In genomic region chr1:117672756-117673155, GRCh38 we compare ENCODE assay signal across 14 cellular contexts.
DNase-seq lines count a peak whose midpoint lies in the region; ATAC-seq and TF ChIP-seq lines count a peak whose summit lies in the region.
"Had no signal": no experiment of that assay in that cellular context is flagged by ENCODE, and none has a peak within 500 bp of the region (broad histone marks: within the 10 kb centered on the region; RNA-seq: fewer than 3 reads in every experiment).

No MANE protein-coding gene starts in this region.

- H3K9me3 ChIP-seq in heart left ventricle (no peaks in the 10 kb centered on the region), MG63 (no peaks in the 10 kb centered on the region)

- H3K4me3 Mint-ChIP-seq in GM23338, result no peak overlapping the region
- H3K4me3 Mint-ChIP-seq in central memory CD8-positive, alpha-beta T cell, result no peak overlapping the region
- no peak overlapping the region for H3K4me3 Mint-ChIP-seq in neural crest cell
- no peak overlapping the region for H3K4me3 Mint-ChIP-seq in activated T-helper 1 cell treated with anti-CD3 and anti-CD28 coated beads, Interleukin-12 subunit alpha, Interleukin-12 subunit beta, Interleukin-2, Interleukin-4 antibody, amounts not matched to agents 30 ng/mL and 10 ng/mL and 1 ng/mL, durations not matched to agents 14 hours and 24 hours and 36 hours

- H3K4me2 ChIP-seq in GM23338, result no peak overlapping the region

- H3K27me3 Mint-ChIP-seq in GM23338 (ENCODE audit: insufficient read depth, low read depth, poor library complexity), result peaks cover 4% of the 10 kb centered on the region
- no peaks in the 10 kb centered on the region for H3K27me3 Mint-ChIP-seq in central memory CD8-positive, alpha-beta T cell
- no peaks in the 10 kb centered on the region for H3K27me3 Mint-ChIP-seq in neural crest cell (ENCODE audit: low read depth)
- H3K27me3 Mint-ChIP-seq in activated T-helper 1 cell treated with anti-CD3 and anti-CD28 coated beads, Interleukin-12 subunit alpha, Interleukin-12 subunit beta, Interleukin-2, Interleukin-4 antibody, amounts not matched to agents 30 ng/mL and 10 ng/mL and 1 ng/mL, durations not matched to agents 14 hours and 24 hours and 36 hours (ENCODE audit: insufficient read depth), result peaks cover 23% of the 10 kb centered on the region

- H3K9me3 Mint-ChIP-seq in GM23338 (no peaks in the 10 kb centered on the region), neural crest cell (no peaks in the 10 kb centered on the region)
- H3K9me3 Mint-ChIP-seq in central memory CD8-positive, alpha-beta T cell, result no peaks in the 10 kb centered on the region
- no peaks in the 10 kb centered on the region for H3K9me3 Mint-ChIP-seq in activated T-helper 1 cell treated with anti-CD3 and anti-CD28 coated beads, Interleukin-12 subunit alpha, Interleukin-12 subunit beta, Interleukin-2, Interleukin-4 antibody, amounts not matched to agents 30 ng/mL and 10 ng/mL and 1 ng/mL, durations not matched to agents 14 hours and 24 hours and 36 hours
- H3K9me3 Mint-ChIP-seq: CD14-positive monocyte, HFFc6 had no signal

- intact Hi-C loops in heart left ventricle (cut with DNase I), result loop anchor here in 9 of 10 donors (2.0 to 10.0 kb wide), 7 partner anchors 60 to 160 kb away; partner anchors contain the start of gene TENT5C (in 4 of the 9)
- intact Hi-C loops in activated T-helper 1 cell treated with anti-CD3 and anti-CD28 coated beads, Interleukin-12 subunit alpha, Interleukin-12 subunit beta, Interleukin-2, Interleukin-4 antibody, amounts not matched to agents 30 ng/mL and 10 ng/mL and 1 ng/mL, durations not matched to agents 14 hours and 24 hours and 36 hours (cut with micrococcal nuclease), result no loop called here

- no peak overlapping the region for H3K4me3 ChIP-seq in GM23338
- H3K4me3 ChIP-seq in heart left ventricle, result no peak overlapping the region
- H3K4me3 ChIP-seq in foreskin fibroblast (ENCODE audit: low read depth in 1 of 2, low read length in 2 of 2), result no peak overlapping the region
- H3K4me3 ChIP-seq in MG63, result no peak overlapping the region

- TF ChIP-seq CTCF in GM23338 (conservative IDR thresholded peaks at IDR 0.05; ENCODE audit: low read depth in 2 of 2) (no peak), heart left ventricle (IDR thresholded peaks at IDR 0.05) (no peak), neural crest cell (conservative IDR thresholded peaks at IDR 0.05) (no peak), foreskin fibroblast (IDR thresholded peaks at IDR 0.05; ENCODE audit: low read depth, low read length) (no peak)

- H3K27ac Mint-ChIP-seq in GM23338, result no peak overlapping the region
- peak overlapping the region; percentile 42 for H3K27ac Mint-ChIP-seq in central memory CD8-positive, alpha-beta T cell (ENCODE audit: low read depth)
- peak overlapping the region; percentile 68 for H3K27ac Mint-ChIP-seq in neural crest cell (ENCODE audit: unreplicated experiment)
- no peak overlapping the region for H3K27ac Mint-ChIP-seq in activated T-helper 1 cell treated with anti-CD3 and anti-CD28 coated beads, Interleukin-12 subunit alpha, Interleukin-12 subunit beta, Interleukin-2, Interleukin-4 antibody, amounts not matched to agents 30 ng/mL and 10 ng/mL and 1 ng/mL, durations not matched to agents 14 hours and 24 hours and 36 hours

- no peaks in the 10 kb centered on the region for H3K36me3 Mint-ChIP-seq in GM23338 (ENCODE audit: low read depth)
- peaks cover 1% of the 10 kb centered on the region for H3K36me3 Mint-ChIP-seq in central memory CD8-positive, alpha-beta T cell (ENCODE audit: insufficient read depth)
- no peaks in the 10 kb centered on the region for H3K36me3 Mint-ChIP-seq in neural crest cell (ENCODE audit: low read depth)
- peaks cover 4% of the 10 kb centered on the region for H3K36me3 Mint-ChIP-seq in activated T-helper 1 cell treated with anti-CD3 and anti-CD28 coated beads, Interleukin-12 subunit alpha, Interleukin-12 subunit beta, Interleukin-2, Interleukin-4 antibody, amounts not matched to agents 30 ng/mL and 10 ng/mL and 1 ng/mL, durations not matched to agents 14 hours and 24 hours and 36 hours (ENCODE audit: low read depth)
- H3K36me3 Mint-ChIP-seq: CD14-positive monocyte had no signal

- DNase-seq in GM23338 (ENCODE audit: low spot score), result no peak
- DNase-seq in central memory CD8-positive, alpha-beta T cell (ENCODE audit: low spot score in 2 of 2), result no peak
- DNase-seq in heart left ventricle, result peak; percentile 44 to 81 (median 71)
- DNase-seq in neural crest cell (ENCODE audit: low read depth, low spot score), result no peak
- DNase-seq in activated T-helper 1 cell treated with anti-CD3 and anti-CD28 coated beads, Interleukin-12 subunit alpha, Interleukin-12 subunit beta, Interleukin-2, Interleukin-4 antibody, amounts not matched to agents 30 ng/mL and 10 ng/mL and 1 ng/mL, durations not matched to agents 14 hours and 24 hours and 36 hours (ENCODE audit: low spot score), result no peak
- DNase-seq in foreskin fibroblast, result no peak
- no peak for DNase-seq in MG63
- DNase-seq: COR-L47, DMS153, NCI-H187 treated with DMSO at 0.1 percent for 48 hours, NCI-H526 treated with DMSO at 0.1 percent for 48 hours had no signal

- WGBS in heart left ventricle, 4 donors, result 62 to 67% (median 66%) methylated on average over 12 of the region's 12 CpGs

- no peaks in the 10 kb centered on the region for H4K20me1 ChIP-seq in GM23338 (replicated peaks; ENCODE audit: insufficient read depth)

- H3K27me3 ChIP-seq in GM23338 (ENCODE audit: insufficient read depth) (no peaks in the 10 kb centered on the region), heart left ventricle (no peaks in the 10 kb centered on the region), MG63 (no peaks in the 10 kb centered on the region)

- H3K9me2 ChIP-seq in GM23338 (ENCODE audit: insufficient read depth), result no peaks in the 10 kb centered on the region

- ATAC-seq in GM23338, result no peak
- no peak for ATAC-seq in central memory CD8-positive, alpha-beta T cell (replicated peaks; ENCODE audit: extremely low read depth, poor library complexity, severe bottlenecking)
- ATAC-seq in heart left ventricle, result peak; percentile 68 to 75 (median 70)
- ATAC-seq in HG03354 (IDR thresholded peaks at IDR 0.05; ENCODE audit: poor library complexity, severe bottlenecking, unreplicated experiment), result no peak

- no peak for TF ChIP-seq POLR2A in heart left ventricle (IDR thresholded peaks at IDR 0.05)

- H3K4me1 Mint-ChIP-seq in GM23338, result peaks cover 21% of the 10 kb centered on the region
- peaks cover 22% of the 10 kb centered on the region for H3K4me1 Mint-ChIP-seq in central memory CD8-positive, alpha-beta T cell
- peaks cover 12% of the 10 kb centered on the region for H3K4me1 Mint-ChIP-seq in neural crest cell
- H3K4me1 Mint-ChIP-seq in activated T-helper 1 cell treated with anti-CD3 and anti-CD28 coated beads, Interleukin-12 subunit alpha, Interleukin-12 subunit beta, Interleukin-2, Interleukin-4 antibody, amounts not matched to agents 30 ng/mL and 10 ng/mL and 1 ng/mL, durations not matched to agents 14 hours and 24 hours and 36 hours (ENCODE audit: low read depth), result peaks cover 23% of the 10 kb centered on the region

- H3F3A ChIP-seq in GM23338 (replicated peaks; ENCODE audit: low read depth), result no peaks in the 10 kb centered on the region

- no peak overlapping the region for H3K27ac ChIP-seq in GM23338 (ENCODE audit: low read depth)
- peak overlapping the region in 11 of 12 donors; percentile 50 to 81 (median 67) for H3K27ac ChIP-seq in heart left ventricle

- H3K4me1 ChIP-seq in GM23338 (ENCODE audit: insufficient read depth) (no peaks in the 10 kb centered on the region), heart left ventricle (peaks cover 4 to 68% (median 30%) of the 10 kb centered on the region in 12 donors)

- no peaks in the 10 kb centered on the region for H3K79me2 ChIP-seq in GM23338 (replicated peaks; ENCODE audit: insufficient read depth)

- no peaks in the 10 kb centered on the region for H3K36me3 ChIP-seq in GM23338 (ENCODE audit: insufficient read depth)
- no peaks in the 10 kb centered on the region for H3K36me3 ChIP-seq in heart left ventricle
- H3K36me3 ChIP-seq in MG63, result no peaks in the 10 kb centered on the region

- peak overlapping the region; percentile 32; the same call in 1 of the 2 replicates for H2AFZ ChIP-seq in GM23338

TF ChIP-seq in GM23338, 12 proteins besides CTCF, POLR2A, EP300 and RAD21 (continues in another document):
- TF ChIP-seq POLR2AphosphoS5 (IDR thresholded peaks at IDR 0.05; ENCODE audit: low read depth) (no peak), REST (IDR thresholded peaks at IDR 0.05; ENCODE audit: unreplicated experiment) (no peak), EZH2 (IDR thresholded peaks at IDR 0.05; ENCODE audit: low read depth, unreplicated experiment) (no peak), JUNB (IDR thresholded peaks at IDR 0.05; ENCODE audit: unreplicated experiment) (no peak), NANOG (IDR thresholded peaks at IDR 0.05; ENCODE audit: borderline replicate concordance) (no peak), STAT1 (IDR thresholded peaks at IDR 0.05; ENCODE audit: unreplicated experiment) (no peak)

Comparison
In these comparisons a context has a peak if more than half of its experiments do, and no peak if none do; other contexts are left out.
1. ATAC-seq: peak in heart left ventricle (4 of 4); none in GM23338 (single experiment), central memory CD8-positive, alpha-beta T cell (single experiment) and HG03354 (single experiment).
2. DNase-seq: peak in heart left ventricle (5 of 5); none in GM23338 (single experiment), central memory CD8-positive, alpha-beta T cell (0 of 2), neural crest cell (single experiment), activated T-helper 1 cell treated with anti-CD3 and anti-CD28 coated beads, Interleukin-12 subunit alpha, Interleukin-12 subunit beta, Interleukin-2, Interleukin-4 antibody, amounts not matched to agents 30 ng/mL and 10 ng/mL and 1 ng/mL, durations not matched to agents 14 hours and 24 hours and 36 hours (single experiment), foreskin fibroblast (0 of 2) and MG63 (single experiment).
3. H3K27ac Mint-ChIP-seq: peak in central memory CD8-positive, alpha-beta T cell (single experiment) and neural crest cell (single experiment); none in GM23338 (single experiment) and activated T-helper 1 cell treated with anti-CD3 and anti-CD28 coated beads, Interleukin-12 subunit alpha, Interleukin-12 subunit beta, Interleukin-2, Interleukin-4 antibody, amounts not matched to agents 30 ng/mL and 10 ng/mL and 1 ng/mL, durations not matched to agents 14 hours and 24 hours and 36 hours (single experiment).